12 cellular contexts compared by ENCODE assay signal in genomic region chr15:90418627-90419026, GRCh38.
A peak's percentile ranks its signal among the peaks of the same experiment; 100 is the strongest.
DNase-seq lines count a peak whose midpoint lies in the region; TF ChIP-seq lines count a peak whose summit lies in the region.
"Had no signal": no experiment of that assay in that cellular context is flagged by ENCODE, and none has a peak within 500 bp of the region (broad histone marks: within the 10 kb centered on the region; RNA-seq: fewer than 3 reads in every experiment).

No MANE protein-coding gene starts in this region.

- H3K9me3 ChIP-seq in OCI-LY3 (ENCODE audit: insufficient read depth, low read length), result no peaks in the 10 kb centered on the region
- H3K9me3 ChIP-seq in neutrophil, result no peaks in the 10 kb centered on the region

- TF ChIP-seq CTCF in OCI-LY3 (IDR thresholded peaks at IDR 0.05; ENCODE audit: low read depth, low read length) (no peak), neutrophil (IDR thresholded peaks at IDR 0.05) (no peak)

- H3K36me3 ChIP-seq in ACC112 (ENCODE audit: insufficient read depth, low read length) (no peaks in the 10 kb centered on the region), OCI-LY3 (replicated peaks; ENCODE audit: low read depth, low read length) (no peaks in the 10 kb centered on the region), neutrophil (peaks cover 3% of the 10 kb centered on the region)

- H3K4me3 ChIP-seq in ACC112 (ENCODE audit: low read depth, low read length), result no peak overlapping the region
- no peak overlapping the region for H3K4me3 ChIP-seq in OCI-LY3 (ENCODE audit: low read length)
- no peak overlapping the region for H3K4me3 ChIP-seq in neutrophil (ENCODE audit: low read depth in 1 of 2, low read length in 1 of 2)
- H3K4me3 ChIP-seq: BLaER1 had no signal

- H3K27me3 ChIP-seq in ACC112 (ENCODE audit: insufficient read depth, low read length), result no peaks in the 10 kb centered on the region
- no peaks in the 10 kb centered on the region for H3K27me3 ChIP-seq in OCI-LY3 (ENCODE audit: low read depth, low read length)
- no peaks in the 10 kb centered on the region for H3K27me3 ChIP-seq in neutrophil
- H3K27me3 ChIP-seq: BLaER1 had no signal

- DNase-seq in LoVo (ENCODE audit: low spot score) (no peak), GM03348 (ENCODE audit: low spot score) (no peak), NCI-H69 (lab: John Stamatoyannopoulos, UW) (no peak), head of caudate nucleus (no peak)
- DNase-seq: left cardiac atrium, NCI-H446 treated with DMSO at 0.1 percent for 48 hours, SIG-M5 had no signal

- H4K20me1 ChIP-seq in OCI-LY3 (ENCODE audit: insufficient read depth, low read length), result peaks cover 62% of the 10 kb centered on the region

- H3K4me1 ChIP-seq in ACC112 (ENCODE audit: control insufficient read depth, insufficient read depth, low read length, unreplicated experiment), result peaks cover 60% of the 10 kb centered on the region
- H3K4me1 ChIP-seq in OCI-LY3 (ENCODE audit: low read length), result peaks cover 34% of the 10 kb centered on the region
- peaks cover 27 to 47% of the 10 kb centered on the region in 2 experiments for H3K4me1 ChIP-seq in neutrophil (ENCODE audit: control insufficient read depth in 1 of 2, insufficient read depth in 1 of 2, low read depth in 1 of 2, low read length in 1 of 2)

- H3K79me2 ChIP-seq in ACC112 (ENCODE audit: control insufficient read depth, insufficient read depth, low read length, unreplicated experiment), result peaks cover 87% of the 10 kb centered on the region
- H3K79me2 ChIP-seq in OCI-LY3 (ENCODE audit: low read length), result peaks cover 82% of the 10 kb centered on the region

- H2AFZ ChIP-seq in ACC112 (ENCODE audit: low read length, unreplicated experiment) (no peak overlapping the region), OCI-LY3 (ENCODE audit: low read depth, low read length) (no peak overlapping the region)

- H3K27ac ChIP-seq in ACC112 (ENCODE audit: low read depth, low read length) (peak overlapping the region; percentile 90), OCI-LY3 (ENCODE audit: low read length) (no peak overlapping the region), cingulate gyrus (ENCODE audit: low read depth, low read length) (peak overlapping the region; percentile 3), neutrophil (peak overlapping the region; percentile 55)
- H3K27ac ChIP-seq: BLaER1 had no signal

- no peak overlapping the region for H3K9ac ChIP-seq in OCI-LY3 (ENCODE audit: low read length)
- H3K9ac ChIP-seq: BLaER1 had no signal

- intact Hi-C loops in head of caudate nucleus (cut with DNase I), result no loop called here

- peak overlapping the region; percentile 18 for H3K4me2 ChIP-seq in OCI-LY3 (ENCODE audit: low read length)
- H3K4me2 ChIP-seq: BLaER1 had no signal
